8 cellular contexts compared by ENCODE assay signal in genomic region chr5:143405063-143405746, GRCh38. TPM values are rescaled to one million over a fixed set of nuclear protein-coding genes. Genes with fewer than 3 reads are reported as not detected.
DNase-seq lines count a peak whose midpoint lies in the region; TF ChIP-seq lines count a peak whose summit lies in the region.

No MANE protein-coding gene starts in this region.

- H3K36me3 ChIP-seq in GM23248 (ENCODE audit: low read depth) (0 out of 2 replicates have a peak, but pooled peaks cover 2% of the 10 kb centered on the region), Loucy (ENCODE audit: insufficient read depth, low read length) (no peaks in the 10 kb centered on the region), thymus (ENCODE audit: control insufficient read depth, insufficient read depth) (peaks cover 3% of the 10 kb centered on the region)

- H3K27me3 Mint-ChIP-seq in glutamatergic neuron (ENCODE audit: unreplicated experiment): peaks cover 9% of the 10 kb centered on the region
- H3K27me3 Mint-ChIP-seq in osteocyte (ENCODE audit: unreplicated experiment): no peaks in the 10 kb centered on the region

- no peaks in the 10 kb centered on the region for H3K9me3 ChIP-seq in GM23248 (ENCODE audit: low read depth)
- H3K9me3 ChIP-seq in Loucy (ENCODE audit: insufficient read depth, low read depth, low read length): no peaks in the 10 kb centered on the region
- H3K9me3 ChIP-seq in thymus (ENCODE audit: control insufficient read depth): no peaks in the 10 kb centered on the region

- H3K36me3 Mint-ChIP-seq in glutamatergic neuron (ENCODE audit: unreplicated experiment): no peaks in the 10 kb centered on the region
- peaks cover 4% of the 10 kb centered on the region for H3K36me3 Mint-ChIP-seq in osteocyte (ENCODE audit: unreplicated experiment)

- H3F3A ChIP-seq in GM23248 (ENCODE audit: insufficient read depth) (peaks cover 39% of the 10 kb centered on the region), Loucy (ENCODE audit: low read depth) (no peaks in the 10 kb centered on the region)

- peak overlapping the region; percentile 99 for H3K4me3 ChIP-seq in GM23248
- H3K4me3 ChIP-seq in Loucy (ENCODE audit: low read length, poor library complexity, severe bottlenecking): peak overlapping the region; percentile 98
- H3K4me3 ChIP-seq in thymus (ENCODE audit: low read length): peak overlapping the region; percentile 77

- no peaks in the 10 kb centered on the region for H3K27me3 ChIP-seq in GM23248 (replicated peaks; ENCODE audit: insufficient read depth)
- H3K27me3 ChIP-seq in Loucy (ENCODE audit: insufficient read depth, low read length, poor library complexity, severe bottlenecking): no peaks in the 10 kb centered on the region
- H3K27me3 ChIP-seq in thymus (ENCODE audit: control insufficient read depth, insufficient read depth): no peaks in the 10 kb centered on the region

- H3K9ac ChIP-seq in GM23248 (peak overlapping the region; percentile 99), Loucy (ENCODE audit: low read depth, low read length, poor library complexity, severe bottlenecking) (peak overlapping the region; percentile 91)

- peaks cover 8% of the 10 kb centered on the region for H3K9me3 Mint-ChIP-seq in glutamatergic neuron (ENCODE audit: unreplicated experiment)
- H3K9me3 Mint-ChIP-seq in osteocyte (ENCODE audit: unreplicated experiment): peaks cover 7% of the 10 kb centered on the region

- H3K9me2 ChIP-seq in GM23248 (ENCODE audit: insufficient read depth) (no peaks in the 10 kb centered on the region), Loucy (replicated peaks; ENCODE audit: low read depth, low read length) (no peaks in the 10 kb centered on the region)

- H3K4me1 Mint-ChIP-seq in glutamatergic neuron (ENCODE audit: low read depth, unreplicated experiment) (peaks cover 2% of the 10 kb centered on the region), osteocyte (ENCODE audit: unreplicated experiment) (peaks cover 24% of the 10 kb centered on the region)

- DNase-seq in DMS79 treated with DMSO at 0.1 percent for 48 hours (lab: John Stamatoyannopoulos, UW): peak; percentile 76
- peak; percentile 91 for DNase-seq in GM23248
- peak; percentile 90 for DNase-seq in SK-N-DZ (ENCODE audit: low spot score)
- DNase-seq in activated naive CD4-positive, alpha-beta T cell treated with anti-CD3 and anti-CD28 coated beads, Interleukin-2, amount 50 U/mL, for 16 hours: peak; percentile 89
- DNase-seq in glutamatergic neuron: peak; percentile 90
- peak; percentile 95 for DNase-seq in osteocyte (ENCODE audit: extremely low spot score, unreplicated experiment)

- peak overlapping the region; percentile 100 for H2AFZ ChIP-seq in GM23248
- peak overlapping the region; percentile 96 for H2AFZ ChIP-seq in Loucy (ENCODE audit: low read length)

- H3K4me2 ChIP-seq in GM23248 (ENCODE audit: unreplicated experiment) (peak overlapping the region; percentile 81), Loucy (ENCODE audit: low read depth, low read length, poor library complexity, severe bottlenecking) (peak overlapping the region; percentile 92)

- H3K79me2 ChIP-seq in GM23248 (ENCODE audit: insufficient read depth) (peaks cover 33% of the 10 kb centered on the region), Loucy (ENCODE audit: insufficient read depth, low read length) (peaks cover 32% of the 10 kb centered on the region)

- H4K20me1 ChIP-seq in GM23248 (ENCODE audit: insufficient read depth): no peaks in the 10 kb centered on the region
- peaks cover 26% of the 10 kb centered on the region for H4K20me1 ChIP-seq in Loucy (ENCODE audit: insufficient read depth, low read length, poor library complexity, severe bottlenecking)

- H3K4me1 ChIP-seq in GM23248 (ENCODE audit: insufficient read depth) (peaks cover 10% of the 10 kb centered on the region; the same call in 1 of the 2 replicates), Loucy (ENCODE audit: insufficient read depth, low read length, poor library complexity, severe bottlenecking) (peaks cover 43% of the 10 kb centered on the region), thymus (ENCODE audit: control insufficient read depth, insufficient read depth, low read length) (peaks cover 11% of the 10 kb centered on the region)

- peak overlapping the region; percentile 96 for H3K27ac Mint-ChIP-seq in glutamatergic neuron (ENCODE audit: unreplicated experiment)
- peak overlapping the region; percentile 100 for H3K27ac Mint-ChIP-seq in osteocyte (ENCODE audit: unreplicated experiment)

- peak overlapping the region; percentile 98 for H3K27ac ChIP-seq in GM23248
- H3K27ac ChIP-seq in thymus (ENCODE audit: low read depth): peak overlapping the region; percentile 100

- in situ Hi-C loops in GM23248 (cut with MboI): loop anchor here (10.0 kb wide), 1 partner anchor 740 kb away; no protein-coding TSS in a partner anchor

- H3K4me3 Mint-ChIP-seq in glutamatergic neuron (ENCODE audit: unreplicated experiment) (peak overlapping the region; percentile 96), osteocyte (ENCODE audit: unreplicated experiment) (peak overlapping the region; percentile 90)

- TF ChIP-seq CTCF in Loucy (conservative IDR thresholded peaks at IDR 0.05; ENCODE audit: low read length) (peak; percentile 28), glutamatergic neuron (IDR thresholded peaks at IDR 0.05; ENCODE audit: partially characterized antibody, unreplicated experiment) (no peak), osteocyte (IDR thresholded peaks at IDR 0.05) (no peak)

- 1 to 3% methylated on average over 45 to 51 of the region's 51 CpGs for WGBS in GM23248 (ENCODE audit: low coverage in 1 of 2, low lambda C conversion rate in 2 of 2, missing lambda C conversion rate in 2 of 2), 2 experiments
- WGBS in thymus: 1% methylated on average over 51 of the region's 51 CpGs

RNA-seq across cellular contexts. Expression of gene NR3C1, which starts 1.7 kb away (rescaled TPM):
- 121 and 125 TPM in 2 replicates for total RNA-seq in GM23248 (2014; rRNA removed; shearing (Covaris generic))
- 100 and 103 TPM in 2 replicates for polyA plus RNA-seq in GM23248 (2016; fragmentation: Nextera tagmentation; extraction: Ambion mirVana)
- 3.9 and 4.6 TPM in 2 replicates for polyA plus RNA-seq in SK-N-DZ (2014; cell fraction: cytosol; rRNA removed)
- polyA plus RNA-seq in SK-N-DZ (2014; cell fraction: nucleus; rRNA removed): 4.1 and 4.4 TPM in 2 replicates
- 2.3 TPM for total RNA-seq in glutamatergic neuron (ENCODE audit: unreplicated experiment)
- 42.6 and 47.8 TPM in 2 replicates for total RNA-seq in osteocyte
- 62.3 TPM for polyA plus RNA-seq in thymus

Comparison
In these comparisons a context has a peak if more than half of its experiments do, and no peak if none do; other contexts are left out.
1. Peak in every context shown above with its lines: DNase-seq, H3K4me3 ChIP-seq and H3K27ac ChIP-seq.
2. RNA of gene NR3C1, which starts 1.7 kb away (total RNA-seq): 121 to 125 TPM in GM23248 and 42.6 to 47.8 TPM in osteocyte; 2.3 TPM in glutamatergic neuron (single experiment); every median in the first group is over 10 times any median in the second.